In the genomic region with DNA sequence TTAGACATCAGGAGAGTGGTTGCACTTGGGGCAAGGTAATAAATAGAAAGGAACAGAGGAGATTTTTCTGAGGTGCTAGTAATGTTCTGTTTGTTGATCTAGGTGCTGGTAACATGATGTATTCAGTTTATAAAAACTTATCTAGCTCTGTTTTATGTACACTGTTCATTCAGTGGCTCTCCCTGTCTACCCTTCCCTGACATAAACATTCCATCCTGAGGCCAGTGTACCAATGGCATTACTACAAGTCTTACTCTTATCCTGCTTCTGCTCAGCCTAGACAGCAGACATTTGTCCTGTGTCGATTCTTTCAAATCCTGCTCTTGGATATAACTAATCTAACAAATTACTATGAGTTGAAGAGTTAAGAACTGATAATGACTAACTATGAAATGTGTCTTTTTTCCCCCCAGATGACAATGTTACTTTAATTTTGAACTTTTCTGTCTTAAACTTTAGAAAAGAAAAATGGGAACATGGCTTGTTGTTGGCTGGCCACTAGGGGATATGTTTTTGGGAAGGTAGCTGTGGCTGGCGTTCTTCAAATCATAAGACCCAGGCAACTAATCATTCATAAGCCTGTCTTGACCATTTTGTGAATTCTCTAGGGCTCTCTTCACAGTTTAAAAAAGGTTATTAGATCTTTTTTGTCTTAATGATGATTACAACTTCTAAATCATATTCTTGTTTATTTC, we compare ENCODE assay signal across 19 cellular contexts.
DNase-seq lines count a peak whose midpoint lies in the region; ATAC-seq, FAIRE-seq and TF ChIP-seq lines count a peak whose summit lies in the region.
"Had no signal": no experiment of that assay in that cellular context is flagged by ENCODE, and none has a peak within 500 bp of the region (broad histone marks: within the 10 kb centered on the region; RNA-seq: fewer than 3 reads in every experiment).

No MANE protein-coding gene starts in this region.

- no peaks in the 10 kb centered on the region for H3K79me1 ChIP-seq in H9 (ENCODE audit: insufficient read depth, low read depth, low read length, poor library complexity, severe bottlenecking)

- H3K4me3 ChIP-seq in PC-3 (ENCODE audit: low read length) (no peak overlapping the region), muscle layer of duodenum (ENCODE audit: low read depth in 1 of 2, low read length in 2 of 2) (no peak overlapping the region), transverse colon (no peak overlapping the region)

- H3K36me3 Mint-ChIP-seq in H9 (ENCODE audit: insufficient read depth in 1 of 3, low read depth in 3 of 3): peaks cover 1 to 21% (median 11%) of the 10 kb centered on the region in 3 experiments; a peak in 6 of 7 replicates
- H3K36me3 Mint-ChIP-seq: IgD-negative memory B cell had no signal

- peaks cover 2% of the 10 kb centered on the region; the same call in 1 of the 2 replicates for H3K27me3 ChIP-seq in H9 (ENCODE audit: insufficient read depth, low read length)
- H3K27me3 ChIP-seq in PC-3 (ENCODE audit: low read length): peaks cover 25% of the 10 kb centered on the region
- no peaks in the 10 kb centered on the region for H3K27me3 ChIP-seq in muscle layer of duodenum (ENCODE audit: low read depth, low read length)
- no peaks in the 10 kb centered on the region for H3K27me3 ChIP-seq in transverse colon

- intact Hi-C loops in PC-3 (cut with micrococcal nuclease): no loop called here
- intact Hi-C loops in transverse colon (cut with DNase I; ENCODE audit: low total_unique reads): loop anchor here (10.0 kb wide), 2 partner anchors 115 to 125 kb away; no protein-coding TSS in a partner anchor

- H4K20me1 ChIP-seq in H9 (ENCODE audit: control insufficient read depth, insufficient read depth, insufficient read length): no peaks in the 10 kb centered on the region
- H4K20me1 ChIP-seq in PC-3 (ENCODE audit: low read length): no peaks in the 10 kb centered on the region

- no peak overlapping the region for H2BK5ac ChIP-seq in H9 (ENCODE audit: insufficient read length, low read length)

- H3K4me1 ChIP-seq in H9 (ENCODE audit: insufficient read depth, low read length): no peaks in the 10 kb centered on the region
- H3K4me1 ChIP-seq in PC-3 (ENCODE audit: insufficient read depth, low read length): no peaks in the 10 kb centered on the region
- peaks cover 0 to 8% of the 10 kb centered on the region in 2 donors for H3K4me1 ChIP-seq in muscle layer of duodenum (ENCODE audit: control insufficient read depth in 1 of 2, insufficient read depth in 2 of 2, low read length in 2 of 2)
- no peaks in the 10 kb centered on the region for H3K4me1 ChIP-seq in transverse colon

- no peaks in the 10 kb centered on the region for H3K36me3 ChIP-seq in PC-3 (ENCODE audit: low read depth, low read length)
- H3K36me3 ChIP-seq in muscle layer of duodenum (ENCODE audit: control insufficient read depth in 1 of 2, insufficient read depth in 2 of 2, low read length in 2 of 2): no peaks in the 10 kb centered on the region
- H3K36me3 ChIP-seq in transverse colon: no peaks in the 10 kb centered on the region

- H4K8ac ChIP-seq in H9 (replicated peaks; ENCODE audit: insufficient read length, low read depth, low read length): no peak overlapping the region

- H3K9me3 Mint-ChIP-seq in H9: peaks cover 20 to 23% of the 10 kb centered on the region in 2 experiments

- CTCF ChIA-PET in PC-3 (lab: Charles Lee): interaction anchor here (0.7 kb wide), 1 partner anchor 892 kb away, joined by 5 read pairs; no protein-coding TSS in a partner anchor

- no peak overlapping the region for H3K27ac Mint-ChIP-seq in H9
- H3K27ac Mint-ChIP-seq: IgD-negative memory B cell had no signal

- ATAC-seq in PC-3 (no peak), GM21423 (IDR thresholded peaks at IDR 0.05; ENCODE audit: unreplicated experiment) (no peak)
- ATAC-seq in activated CD4-positive, CD25-positive, alpha-beta regulatory T cell treated with anti-CD3 and anti-CD28 coated beads, Interleukin-2, amount 50 U/mL, for 24 hours: no peak

- TF ChIP-seq CTCF in H9 (conservative IDR thresholded peaks at IDR 0.05): peak; percentile 48
- peak; percentile 25; the same call in 1 of the 2 replicates for TF ChIP-seq CTCF in PC-3 (conservative IDR thresholded peaks at IDR 0.05; ENCODE audit: low read depth, low read length)
- peak in 3 of 5 experiments; percentile 29 to 64 (median 32) for TF ChIP-seq CTCF in transverse colon (IDR thresholded peaks at IDR 0.05)

- no peak for DNase-seq in H9
- no peak for DNase-seq in PC-3
- no peak for DNase-seq in transverse colon
- DNase-seq in RCC 7860 (ENCODE audit: low spot score): no peak
- DNase-seq: ACHN, COR-L47, GF-D8, H7, NCI-H187 treated with DMSO at 0.1 percent for 48 hours, NCI-H2171, NCI-H446 treated with DMSO at 0.1 percent for 48 hours, NCI-H748 treated with DMSO at 0.1 percent for 48 hours had no signal

- H3K27ac ChIP-seq in H9 (ENCODE audit: insufficient read length, low read depth, low read length) (no peak overlapping the region), PC-3 (ENCODE audit: low read length) (no peak overlapping the region), muscle layer of duodenum (ENCODE audit: low read length) (peak overlapping the region; percentile 19), transverse colon (peak overlapping the region; percentile 37 to 78 (median 63))
- H3K27ac ChIP-seq: HL-60 had no signal

- in situ Hi-C loops in transverse colon (cut with MboI; ENCODE audit: low pct_ligation_motif_present in 1 of 4, low pct_unique_long_range_greater_than_20kb in 1 of 4, low sequenced_read_pairs in 3 of 4): no loop called here

- no peak overlapping the region for H2BK12ac ChIP-seq in H9 (ENCODE audit: insufficient read length, low read depth, low read length)

- H3K14ac ChIP-seq in H9 (ENCODE audit: insufficient read depth, low read length): no peak overlapping the region

- H3K79me2 ChIP-seq in H9 (ENCODE audit: insufficient read depth, low read length) (no peaks in the 10 kb centered on the region), PC-3 (ENCODE audit: low read length) (no peaks in the 10 kb centered on the region)

- no peak overlapping the region for H2BK15ac ChIP-seq in H9 (ENCODE audit: low read depth, low read length)

- H3K23ac ChIP-seq in H9 (ENCODE audit: insufficient read length, low read depth, low read length): no peak overlapping the region

- H3K23me2 ChIP-seq in H9 (ENCODE audit: insufficient read length, low read depth, low read length, poor library complexity, severe bottlenecking): no peaks in the 10 kb centered on the region

- no peak overlapping the region for H3K4me2 ChIP-seq in H9 (ENCODE audit: insufficient read depth, insufficient read length, low read length)
- no peak overlapping the region for H3K4me2 ChIP-seq in PC-3 (ENCODE audit: low read length)

- no peak overlapping the region for H3T11ph ChIP-seq in H9 (ENCODE audit: low read length)

- no peak overlapping the region for H2AK5ac ChIP-seq in H9 (ENCODE audit: insufficient read length, low read length)

- TF ChIP-seq POLR2A in transverse colon (IDR thresholded peaks at IDR 0.05): no peak

- H3K9ac ChIP-seq in H9 (ENCODE audit: extremely low read depth, insufficient read length, low read length): no peak overlapping the region
- no peak overlapping the region for H3K9ac ChIP-seq in PC-3 (ENCODE audit: low read length)

- no peak overlapping the region for H4K5ac ChIP-seq in H9 (ENCODE audit: insufficient read length, low read depth, low read length)

- WGBS in H9 (ENCODE audit: extremely low coverage, insufficient read length, low lambda C conversion rate): no CpG with 5 or more reads among the region's 2 CpGs
- 59 to 73% methylated on average over 2 of the region's 2 CpGs for WGBS in transverse colon (ENCODE audit: low coverage in 1 of 2), 2 donors

- POLR2A ChIA-PET in PC-3 (lab: Charles Lee; ENCODE audit: unreplicated experiment): no interaction called here

- no peaks in the 10 kb centered on the region for H3F3A ChIP-seq in PC-3 (ENCODE audit: low read length, unreplicated experiment)

- H2BK120ac ChIP-seq in H9 (ENCODE audit: low read depth, low read length, poor library complexity, severe bottlenecking): no peak overlapping the region

- H3K56ac ChIP-seq in H9 (ENCODE audit: insufficient read length, low read depth, low read length): no peak overlapping the region

- H2AFZ ChIP-seq in H9 (ENCODE audit: low read length) (no peak overlapping the region), PC-3 (ENCODE audit: low read length) (no peak overlapping the region)

- H3K9me3 ChIP-seq in H9 (ENCODE audit: control insufficient read depth, low read depth, low read length): no peaks in the 10 kb centered on the region
- H3K9me3 ChIP-seq in PC-3 (ENCODE audit: low read length): no peaks in the 10 kb centered on the region
- peaks cover 13 to 14% of the 10 kb centered on the region in 2 donors for H3K9me3 ChIP-seq in muscle layer of duodenum (ENCODE audit: control insufficient read depth in 1 of 2, low read length in 2 of 2)
- peaks cover 12 to 14% of the 10 kb centered on the region in 2 donors for H3K9me3 ChIP-seq in transverse colon

- no peak for TF ChIP-seq EP300 in transverse colon (IDR thresholded peaks at IDR 0.05; ENCODE audit: low read depth)

- FAIRE-seq in RCC 7860 (lab: Jason Lieb, UNC): no peak
- FAIRE-seq: GM12892, HTR-8/SVneo had no signal

- no TSS peak for BruUV-seq in PC-3 (replicated peaks; lab: Mats Ljungman, UMichigan)

- no peak overlapping the region for H2BK20ac ChIP-seq in H9 (ENCODE audit: low read depth, low read length, poor library complexity, severe bottlenecking)

- H3K9me2 ChIP-seq in PC-3 (replicated peaks; ENCODE audit: low read length): no peaks in the 10 kb centered on the region

- H3K4me1 Mint-ChIP-seq in H9: peaks cover 4 to 13% of the 10 kb centered on the region in 2 experiments; a peak in 3 of 4 replicates
- H3K4me1 Mint-ChIP-seq: IgD-negative memory B cell had no signal

- no peaks in the 10 kb centered on the region for H3K27me3 Mint-ChIP-seq in H9 (ENCODE audit: low read depth)
- H3K27me3 Mint-ChIP-seq: IgD-negative memory B cell had no signal

- no peak overlapping the region for H3K4me3 Mint-ChIP-seq in H9
- H3K4me3 Mint-ChIP-seq: IgD-negative memory B cell had no signal

- H4K91ac ChIP-seq in H9 (ENCODE audit: insufficient read length, low read depth, low read length): no peak overlapping the region

- no peak overlapping the region for H3K4ac ChIP-seq in H9 (ENCODE audit: low read depth, low read length)

- no peak overlapping the region for H3K18ac ChIP-seq in H9 (ENCODE audit: insufficient read length, low read depth, low read length)

Comparison
In these comparisons a context has a peak if more than half of its experiments do, and no peak if none do; other contexts are left out.
1. H3K27ac ChIP-seq: peak in muscle layer of duodenum (single experiment) and transverse colon (4 of 4); none in H9 (single experiment) and PC-3 (single experiment).
2. Peak in every context shown above with its lines, with median percentiles within 50 percentile points of each other: CTCF ChIP-seq.